Comparison of ENCODE assay signal across 23 cellular contexts in the genomic region with DNA sequence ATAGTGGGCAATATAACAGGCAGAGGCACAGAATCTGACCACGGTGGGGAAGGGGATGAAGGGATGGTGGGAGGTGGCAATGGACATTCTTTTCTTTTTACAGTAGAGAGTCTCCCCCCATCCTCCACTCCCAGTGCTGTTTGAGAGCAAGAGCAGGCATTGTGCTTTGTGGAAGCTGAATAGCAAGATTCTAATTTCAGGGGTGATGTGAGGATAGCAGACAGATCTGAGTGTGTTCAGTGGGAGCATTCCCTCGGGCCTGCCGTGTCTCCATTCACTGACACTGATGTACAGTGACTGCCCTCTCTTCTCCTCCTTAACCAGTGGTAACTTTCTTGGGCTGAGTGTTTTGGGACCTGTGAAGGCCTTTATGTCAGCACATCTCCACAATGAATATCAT.
DNase-seq lines count a peak whose midpoint lies in the region; ATAC-seq and TF ChIP-seq lines count a peak whose summit lies in the region.
"Had no signal": no experiment of that assay in that cellular context is flagged by ENCODE, and none has a peak within 500 bp of the region (broad histone marks: within the 10 kb centered on the region; RNA-seq: fewer than 3 reads in every experiment).

No MANE protein-coding gene starts in this region.

- no peaks in the 10 kb centered on the region for H3K79me2 ChIP-seq in neural progenitor cell (ENCODE audit: low read depth)

- H3K4me2 ChIP-seq in neural progenitor cell, result no peak overlapping the region

- no peaks in the 10 kb centered on the region for H3K36me3 Mint-ChIP-seq in neural progenitor cell
- H3K36me3 Mint-ChIP-seq: CD8-positive, alpha-beta T cell had no signal

- H3F3A ChIP-seq in neural progenitor cell (ENCODE audit: low read depth), result no peaks in the 10 kb centered on the region

- ATAC-seq in left cardiac atrium (no peak), HG03432 (IDR thresholded peaks at IDR 0.05; ENCODE audit: unreplicated experiment) (no peak)
- ATAC-seq: CD8-positive, alpha-beta T cell had no signal

- DNase-seq in NCI-H2227 treated with DMSO at 0.1 percent for 48 hours (lab: John Stamatoyannopoulos, UW) (peak; percentile 33), globus pallidus (ENCODE audit: low spot score) (peak; percentile 70), neural progenitor cell (ENCODE audit: low spot score) (no peak), superior temporal gyrus (ENCODE audit: extremely low spot score) (peak; percentile 15), DMS 273 (lab: John Stamatoyannopoulos, UW; ENCODE audit: unreplicated experiment) (no peak), left cardiac atrium (no peak)
- DNase-seq: Caco-2; CD8-positive, alpha-beta T cell; DMS 273 treated with DMSO at 0.1 percent for 48 hours; DMS79 treated with DMSO at 0.1 percent for 48 hours; H7; NCI-H1092 treated with DMSO at 0.1 percent for 48 hours; NCI-H187 treated with DMSO at 0.1 percent for 48 hours; NCI-H2107; NCI-H226; NCI-H510A; NCI-H69; Right ventricle myocardium superior; RPMI8226 had no signal

- no peak overlapping the region for H3K4me3 ChIP-seq in neural progenitor cell
- H3K4me3 ChIP-seq: SJSA1 had no signal

- peaks cover 5% of the 10 kb centered on the region for H3K9me3 Mint-ChIP-seq in neural progenitor cell
- H3K9me3 Mint-ChIP-seq: CD8-positive, alpha-beta T cell had no signal

- H3K4me1 ChIP-seq in neural progenitor cell, result peaks cover 22% of the 10 kb centered on the region
- H3K4me1 ChIP-seq: Caco-2, SJSA1 had no signal

- intact Hi-C loops in left cardiac atrium (cut with DNase I), result no loop called here

- H3K27ac ChIP-seq in neural progenitor cell, result no peak overlapping the region
- H3K27ac ChIP-seq: C4-2B, SJSA1 had no signal

- peaks cover 39% of the 10 kb centered on the region for H3K4me1 Mint-ChIP-seq in neural progenitor cell
- H3K4me1 Mint-ChIP-seq: B cell had no signal

- H3K36me3 ChIP-seq in neural progenitor cell, result no peaks in the 10 kb centered on the region
- H3K36me3 ChIP-seq: SJSA1 had no signal

- peak overlapping the region; percentile 39 for H3K27ac Mint-ChIP-seq in neural progenitor cell
- H3K27ac Mint-ChIP-seq: B cell; CD8-positive, alpha-beta T cell had no signal

- no peaks in the 10 kb centered on the region for H3K9me3 ChIP-seq in neural progenitor cell (ENCODE audit: low read depth)
- H3K9me3 ChIP-seq: Caco-2, SJSA1 had no signal

- no peaks in the 10 kb centered on the region for H3K27me3 Mint-ChIP-seq in neural progenitor cell (ENCODE audit: insufficient read depth, low read depth)
- H3K27me3 Mint-ChIP-seq: B cell had no signal

- H4K20me1 ChIP-seq in neural progenitor cell (ENCODE audit: low read depth), result no peaks in the 10 kb centered on the region

- no peak overlapping the region for H2AFZ ChIP-seq in neural progenitor cell (replicated peaks)

- no peak overlapping the region for H3K4me3 Mint-ChIP-seq in neural progenitor cell
- H3K4me3 Mint-ChIP-seq: B cell; CD8-positive, alpha-beta T cell had no signal

- H3K9ac ChIP-seq in neural progenitor cell, result no peak overlapping the region

- no peak for TF ChIP-seq CTCF in neural progenitor cell (IDR thresholded peaks at IDR 0.05)

- H3K27me3 ChIP-seq in neural progenitor cell, result no peaks in the 10 kb centered on the region
- H3K27me3 ChIP-seq: SJSA1 had no signal

Comparison
In these comparisons a context has a peak if more than half of its experiments do, and no peak if none do; other contexts are left out.
1. DNase-seq: peak in NCI-H2227 treated with DMSO at 0.1 percent for 48 hours (single experiment), globus pallidus (single experiment) and superior temporal gyrus (single experiment); none in neural progenitor cell (single experiment), DMS 273 (single experiment) and left cardiac atrium (single experiment).